ENCODE assay signal across 7 cellular contexts in genomic region chr4:69689530-69690111, GRCh38. TPM values are rescaled to one million over a fixed set of nuclear protein-coding genes. Genes with fewer than 3 reads are reported as not detected.
DNase-seq lines count a peak whose midpoint lies in the region; ATAC-seq and TF ChIP-seq lines count a peak whose summit lies in the region.

No MANE protein-coding gene starts in this region.

- peak; percentile 54 for ATAC-seq in HG03139 (IDR thresholded peaks at IDR 0.05; ENCODE audit: unreplicated experiment)

- TF ChIP-seq CTCF in GM10248 (IDR thresholded peaks at IDR 0.05; ENCODE audit: control extremely low read depth, extremely low read depth, low read depth, missing control alignments) (peak; percentile 58), fibroblast of the aortic adventitia (IDR thresholded peaks at IDR 0.05; ENCODE audit: insufficient read depth, low read length) (peak; percentile 57)

- DNase-seq in GM10248 (ENCODE audit: extremely low spot score): no peak
- DNase-seq in RKO (ENCODE audit: low spot score): peak; percentile 45
- DNase-seq in fibroblast of the aortic adventitia (ENCODE audit: low read depth): peak; percentile 73
- peak; percentile 6 for DNase-seq in skeletal muscle cell (ENCODE audit: low read depth)
- DNase-seq in NCI-H187 (lab: John Stamatoyannopoulos, UW): no peak
- DNase-seq in activated naive CD4-positive, alpha-beta T cell treated with anti-CD3 and anti-CD28 coated beads, Interleukin-2, amount 50 U/mL, for 16 hours: no peak

- CTCF ChIA-PET in GM10248 (lab: Yijun Ruan, JAX): interaction anchor here (1.0 to 1.6 kb wide), 6 partner anchors 21 to 494 kb away, joined by 3 to 8 read pairs (median 4); no protein-coding TSS in a partner anchor

- POLR2A ChIA-PET in GM10248 (lab: Yijun Ruan, JAX): no interaction called here

- H3K4me3 ChIP-seq in fibroblast of the aortic adventitia (ENCODE audit: low read depth, low read length) (no peak overlapping the region), skeletal muscle cell (ENCODE audit: low read depth, low read length) (no peak overlapping the region)

RNA-seq across cellular contexts. Expression of gene UGT2A1, which starts 36.6 kb away (rescaled TPM):
- total RNA-seq in fibroblast of the aortic adventitia (ENCODE audit: low replicate concordance): not detected in 2 replicates

RNA-seq across cellular contexts. Expression of gene UGT2A2, which starts 50.2 kb away (rescaled TPM):
- total RNA-seq in fibroblast of the aortic adventitia (ENCODE audit: low replicate concordance): not detected in 2 replicates

Comparison
In these comparisons a context has a peak if more than half of its experiments do, and no peak if none do; other contexts are left out.
1. DNase-seq: peak in RKO (single experiment), fibroblast of the aortic adventitia (single experiment) and skeletal muscle cell (single experiment); none in GM10248 (single experiment), NCI-H187 (0 of 2) and activated naive CD4-positive, alpha-beta T cell treated with anti-CD3 and anti-CD28 coated beads, Interleukin-2, amount 50 U/mL, for 16 hours (single experiment).